1 cellular context compared by ENCODE assay signal in genomic region chr12:28500373-28501024, GRCh38.
TF ChIP-seq lines count a peak whose summit lies in the region.

No MANE protein-coding gene starts in this region.

TF ChIP-seq in K562, 482 proteins besides CTCF, POLR2A, EP300 and RAD21 (continued from another document):
- TF ChIP-seq ZNF407 (IDR thresholded peaks at IDR 0.05; ENCODE audit: low read depth) (no peak), HNRNPH1 (optimal IDR thresholded peaks at IDR 0.05; ENCODE audit: low read depth, low read length) (no peak), FOSL1 (tag; conservative IDR thresholded peaks at IDR 0.05) (peak; percentile 77), RBM22 (IDR thresholded peaks at IDR 0.05; ENCODE audit: low read depth, low read length, poor library complexity, severe bottlenecking) (no peak), NFE2 (IDR thresholded peaks at IDR 0.05; ENCODE audit: low read depth) (no peak), TEAD4 (IDR thresholded peaks at IDR 0.05; ENCODE audit: low read length) (peak; percentile 63; the same call in 1 of the 2 replicates), TEAD4 (CRISPR knock-in tag; IDR thresholded peaks at IDR 0.05; ENCODE audit: borderline replicate concordance) (no peak), MAZ (CRISPR knock-in tag; conservative IDR thresholded peaks at IDR 0.05 in 1 of 2, IDR thresholded peaks at IDR 0.05 in 1 of 2) (no peak)
